15 cellular contexts compared by ENCODE assay signal in genomic region chr5:2102821-2103776, GRCh38.
DNase-seq lines count a peak whose midpoint lies in the region; ATAC-seq, FAIRE-seq and TF ChIP-seq lines count a peak whose summit lies in the region.
"Had no signal": no experiment of that assay in that cellular context is flagged by ENCODE, and none has a peak within 500 bp of the region (broad histone marks: within the 10 kb centered on the region; RNA-seq: fewer than 3 reads in every experiment).

No MANE protein-coding gene starts in this region.

- H3K79me1 ChIP-seq in H1 (ENCODE audit: low read depth, low read length) = no peaks in the 10 kb centered on the region

- H3K36me3 ChIP-seq in HepG2 (replicated peaks in 1 of 2; ENCODE audit: control insufficient read depth in 1 of 2, insufficient read depth in 2 of 2, low read length in 2 of 2) = no peaks in the 10 kb centered on the region
- H3K36me3 ChIP-seq in right lobe of liver = no peaks in the 10 kb centered on the region
- H3K36me3 ChIP-seq in H1 (ENCODE audit: control insufficient read depth in 2 of 4, insufficient read depth in 4 of 4, low read length in 3 of 4) = no peaks in the 10 kb centered on the region
- no peaks in the 10 kb centered on the region for H3K36me3 ChIP-seq in osteoblast (ENCODE audit: insufficient read depth, low read length)
- H3K36me3 ChIP-seq in mammary epithelial cell (ENCODE audit: insufficient read depth, low read length) = no peaks in the 10 kb centered on the region
- H3K36me3 ChIP-seq: BLaER1 had no signal

- no peak overlapping the region for H2AK5ac ChIP-seq in H1 (ENCODE audit: low read depth, low read length)

- H3K79me2 ChIP-seq in HepG2 (ENCODE audit: insufficient read depth, low read length) (no peaks in the 10 kb centered on the region), H1 (ENCODE audit: control insufficient read depth in 1 of 2, insufficient read depth in 2 of 2, low read length in 2 of 2) (no peaks in the 10 kb centered on the region), osteoblast (ENCODE audit: insufficient read depth, low read length) (no peaks in the 10 kb centered on the region), mammary epithelial cell (ENCODE audit: insufficient read depth, low read length) (no peaks in the 10 kb centered on the region)

- no peak overlapping the region for H3K23ac ChIP-seq in H1 (ENCODE audit: insufficient read length)

- no peak overlapping the region for H3K14ac ChIP-seq in H1 (ENCODE audit: insufficient read length)

- H3K4me1 ChIP-seq in HepG2 (ENCODE audit: insufficient read depth, low read length) (no peaks in the 10 kb centered on the region), right lobe of liver (no peaks in the 10 kb centered on the region), H1 (replicated peaks in 1 of 4; ENCODE audit: control insufficient read depth in 3 of 4, insufficient read depth in 4 of 4, low read length in 3 of 4) (no peaks in the 10 kb centered on the region; a peak in 1 of 7 replicates), osteoblast (ENCODE audit: insufficient read depth, low read length) (no peaks in the 10 kb centered on the region), mammary epithelial cell (ENCODE audit: insufficient read depth, low read length) (no peaks in the 10 kb centered on the region)
- H3K4me1 ChIP-seq: Caco-2 had no signal

- H2BK120ac ChIP-seq in H1 (replicated peaks; ENCODE audit: low read depth, low read length) = no peak overlapping the region

- ATAC-seq in HepG2 = no peak
- no peak for ATAC-seq in right lobe of liver
- no peak for ATAC-seq in T-helper 17 cell

- dilution Hi-C loops in mammary epithelial cell (cut with HindIII; ENCODE audit: low sequenced_read_pairs) = no loop called here

- H3K9me3 ChIP-seq in HepG2 (ENCODE audit: low read length) (no peaks in the 10 kb centered on the region), right lobe of liver (no peaks in the 10 kb centered on the region), H1 (ENCODE audit: insufficient read depth in 2 of 2, low read depth in 1 of 2, low read length in 1 of 2) (no peaks in the 10 kb centered on the region), osteoblast (ENCODE audit: low read depth, low read length) (no peaks in the 10 kb centered on the region), mammary epithelial cell (replicated peaks; ENCODE audit: insufficient read depth, low read length) (peaks cover 11% of the 10 kb centered on the region), T-helper 17 cell (ENCODE audit: control insufficient read depth, low read length, poor library complexity, severe bottlenecking) (no peaks in the 10 kb centered on the region)
- H3K9me3 ChIP-seq: Caco-2 had no signal

- H3K27me3 ChIP-seq in HepG2 (ENCODE audit: control insufficient read depth in 1 of 2, insufficient read depth in 2 of 2, low read length in 2 of 2) = peaks cover 0 to 47% of the 10 kb centered on the region in 2 experiments; a peak in 3 of 5 replicates
- no peaks in the 10 kb centered on the region for H3K27me3 ChIP-seq in right lobe of liver
- H3K27me3 ChIP-seq in H1 (replicated peaks in 1 of 4; ENCODE audit: control insufficient read depth in 3 of 4, extremely low read depth in 1 of 4, insufficient read depth in 3 of 4, low read length in 3 of 4) = no peaks in the 10 kb centered on the region
- H3K27me3 ChIP-seq in osteoblast (ENCODE audit: insufficient read depth, low read length) = no peaks in the 10 kb centered on the region
- no peaks in the 10 kb centered on the region for H3K27me3 ChIP-seq in mammary epithelial cell (ENCODE audit: insufficient read depth, low read length)
- H3K27me3 ChIP-seq: BLaER1 had no signal

- no peak overlapping the region for H4K91ac ChIP-seq in H1 (replicated peaks; ENCODE audit: insufficient read length, low read length)

- no peak for DNase-seq in HepG2 (ENCODE audit: low spot score)
- no peak for DNase-seq in right lobe of liver
- DNase-seq in H1 (ENCODE audit: low read depth in 1 of 2, low spot score in 2 of 2) = no peak
- peak; percentile 26 for DNase-seq in osteoblast (ENCODE audit: insufficient read length, low spot score, missing footprints)
- no peak for DNase-seq in activated CD4-positive, CD25-positive, alpha-beta regulatory T cell (lab: John Stamatoyannopoulos, UW)
- no peak for DNase-seq in mammary epithelial cell
- DNase-seq in T-helper 17 cell = no peak
- DNase-seq: AML-193; Caco-2; CD8-positive, alpha-beta memory T cell; DND-41; GM23248; H9 had no signal

- no peaks in the 10 kb centered on the region for H3K4me1 Mint-ChIP-seq in T-helper 17 cell
- H3K4me1 Mint-ChIP-seq: CD8-positive, alpha-beta memory T cell; H9 had no signal

- no peak for TF ChIP-seq RAD21 in HepG2 (CRISPR knock-in tag; IDR thresholded peaks at IDR 0.05)
- TF ChIP-seq RAD21 in H1 (IDR thresholded peaks at IDR 0.05 in 1 of 2, conservative IDR thresholded peaks at IDR 0.05 in 1 of 2; ENCODE audit: low read depth in 2 of 2, low read length in 2 of 2) = no peak

- TF ChIP-seq CTCF in HepG2 (CRISPR knock-in tag; IDR thresholded peaks at IDR 0.05) = no peak
- TF ChIP-seq CTCF in right lobe of liver (IDR thresholded peaks at IDR 0.05) = no peak
- no peak for TF ChIP-seq CTCF in H1 (IDR thresholded peaks at IDR 0.05; ENCODE audit: control extremely low read depth in 1 of 3, insufficient read depth in 1 of 3, low read depth in 1 of 3, low read length in 3 of 3)
- no peak for TF ChIP-seq CTCF in osteoblast (IDR thresholded peaks at IDR 0.05; ENCODE audit: extremely low read depth, low read depth, low read length)
- no peak for TF ChIP-seq CTCF in mammary epithelial cell (conservative IDR thresholded peaks at IDR 0.05 in 1 of 2, IDR thresholded peaks at IDR 0.05 in 1 of 2; ENCODE audit: extremely low read depth in 1 of 2, insufficient read depth in 1 of 2, low read depth in 1 of 2, low read length in 2 of 2)

- in situ Hi-C loops in HepG2 (cut with HindIII; ENCODE audit: extremely low pct_ligation_motif_present, low pct_unique_long_range_greater_than_20kb) = no loop called here
- in situ Hi-C loops in mammary epithelial cell (cut with MboI; ENCODE audit: low sequenced_read_pairs in 2 of 2) = no loop called here

- H3K27ac ChIP-seq in HepG2 (ENCODE audit: extremely low read length, insufficient read depth, low read length) (no peak overlapping the region), right lobe of liver (no peak overlapping the region), H1 (ENCODE audit: low read depth, low read length) (no peak overlapping the region), osteoblast (ENCODE audit: low read depth, low read length) (no peak overlapping the region), mammary epithelial cell (ENCODE audit: insufficient read depth, low read depth, low read length) (no peak overlapping the region)
- H3K27ac ChIP-seq: 22Rv1, BLaER1, GM23248 had no signal

- TF ChIP-seq POLR2A in HepG2 (IDR thresholded peaks at IDR 0.05; ENCODE audit: insufficient read depth in 1 of 2, low read depth in 2 of 2, low read length in 2 of 2) (no peak), right lobe of liver (IDR thresholded peaks at IDR 0.05) (no peak), H1 (IDR thresholded peaks at IDR 0.05; ENCODE audit: control extremely low read depth in 1 of 2, low read depth in 2 of 2, low read length in 2 of 2) (no peak)

- no peak overlapping the region for H2BK20ac ChIP-seq in H1 (ENCODE audit: low read length)

- peaks cover 4% of the 10 kb centered on the region; the same call in 1 of the 2 replicates for H3K23me2 ChIP-seq in H1 (ENCODE audit: low read depth, low read length)

- no peak overlapping the region for H2AFZ ChIP-seq in HepG2 (ENCODE audit: low read length)
- H2AFZ ChIP-seq in H1 (ENCODE audit: low read length) = peak overlapping the region; percentile 61; the same call in 1 of the 2 replicates
- no peak overlapping the region for H2AFZ ChIP-seq in osteoblast (ENCODE audit: low read length)
- no peak overlapping the region for H2AFZ ChIP-seq in mammary epithelial cell (ENCODE audit: low read depth, low read length)
- H2AFZ ChIP-seq: GM23248 had no signal

- TF ChIP-seq EP300 in HepG2 (IDR thresholded peaks at IDR 0.05; ENCODE audit: low read depth in 2 of 2, low read length in 2 of 2) (no peak), HepG2 (CRISPR knock-in tag; IDR thresholded peaks at IDR 0.05; ENCODE audit: borderline replicate concordance) (no peak), H1 (IDR thresholded peaks at IDR 0.05; ENCODE audit: borderline replicate concordance in 1 of 2, low read depth in 2 of 2, low read length in 2 of 2) (no peak)

- H3K4ac ChIP-seq in H1 (replicated peaks; ENCODE audit: insufficient read length, low read depth, low read length) = no peak overlapping the region

- H3K4me3 ChIP-seq in HepG2 (replicated peaks in 1 of 3; ENCODE audit: insufficient read depth in 1 of 3, low read depth in 2 of 3, low read length in 3 of 3) (no peak overlapping the region), right lobe of liver (no peak overlapping the region), H1 (ENCODE audit: extremely low read depth in 1 of 4, insufficient read depth in 2 of 4, low read depth in 3 of 4, low read length in 4 of 4) (no peak overlapping the region), osteoblast (ENCODE audit: insufficient read depth, low read length) (no peak overlapping the region), mammary epithelial cell (replicated peaks in 1 of 3; ENCODE audit: insufficient read depth in 1 of 3, low read depth in 2 of 3, low read length in 3 of 3) (no peak overlapping the region)
- H3K4me3 ChIP-seq: BLaER1, GM23248 had no signal

- H4K20me1 ChIP-seq in HepG2 (ENCODE audit: insufficient read depth, low read length) (no peaks in the 10 kb centered on the region), H1 (replicated peaks in 1 of 2; ENCODE audit: control insufficient read depth in 1 of 2, insufficient read depth in 2 of 2, low read length in 2 of 2) (no peaks in the 10 kb centered on the region), osteoblast (ENCODE audit: insufficient read depth, low read length) (no peaks in the 10 kb centered on the region), mammary epithelial cell (ENCODE audit: insufficient read depth, low read length) (no peaks in the 10 kb centered on the region)
- H4K20me1 ChIP-seq: BLaER1 had no signal

- no peak overlapping the region for H3K4me3 Mint-ChIP-seq in T-helper 17 cell
- H3K4me3 Mint-ChIP-seq: CD8-positive, alpha-beta memory T cell; H9 had no signal

- H3K27ac Mint-ChIP-seq in T-helper 17 cell = no peak overlapping the region
- H3K27ac Mint-ChIP-seq: CD8-positive, alpha-beta memory T cell had no signal

- H4K8ac ChIP-seq in H1 (ENCODE audit: extremely low read depth, insufficient read depth, low read length) = no peak overlapping the region; the same call in 1 of the 2 replicates

- H3K56ac ChIP-seq in H1 (replicated peaks; ENCODE audit: insufficient read length, low read depth, low read length) = no peak overlapping the region

- peaks cover 18% of the 10 kb centered on the region for H3K27me3 Mint-ChIP-seq in T-helper 17 cell

- H3K36me3 Mint-ChIP-seq in T-helper 17 cell (ENCODE audit: low read depth) = no peaks in the 10 kb centered on the region
- H3K36me3 Mint-ChIP-seq: CD8-positive, alpha-beta memory T cell had no signal

- CTCF ChIA-PET in HepG2 (lab: Yijun Ruan, JAX; ENCODE audit: low intra/inter-chr PET ratio, low total read pairs) (no interaction called here), H1 (lab: Charles Lee; ENCODE audit: partially characterized antibody) (interaction anchor here (1.1 kb wide), 1 partner anchor 31 kb away, joined by 3 read pairs; no protein-coding TSS in a partner anchor), mammary epithelial cell (lab: Charles Lee; ENCODE audit: low non-redundant PET) (no interaction called here)

- no peak overlapping the region for H3K18ac ChIP-seq in H1 (ENCODE audit: extremely low read depth, low read length)

- no peak overlapping the region for H3K4me2 ChIP-seq in HepG2 (ENCODE audit: low read depth, low read length)
- H3K4me2 ChIP-seq in H1 (ENCODE audit: insufficient read depth in 1 of 2, low read depth in 2 of 2, low read length in 2 of 2) = no peak overlapping the region
- H3K4me2 ChIP-seq in osteoblast (ENCODE audit: insufficient read depth, low read length) = no peak overlapping the region
- H3K4me2 ChIP-seq in mammary epithelial cell (ENCODE audit: insufficient read depth, low read depth, low read length) = no peak overlapping the region
- H3K4me2 ChIP-seq: BLaER1 had no signal

- FAIRE-seq in HepG2 (lab: Jason Lieb, UNC) = no peak
- no peak for FAIRE-seq in H1 (lab: Jason Lieb, UNC)

- WGBS in HepG2 (ENCODE audit: low lambda C conversion rate) = 42% methylated on average over 25 of the region's 36 CpGs
- 64% methylated on average over 19 of the region's 36 CpGs for WGBS in right lobe of liver (ENCODE audit: insufficient coverage, low coverage, low lambda C conversion rate, missing lambda C conversion rate)
- 88% methylated on average over 34 of the region's 36 CpGs; no CpG with 5 or more reads in 1 of the 2 experiments for WGBS in H1 (ENCODE audit: extremely low coverage in 1 of 2, insufficient coverage in 1 of 2, insufficient read length in 1 of 2, insufficient replicate concordance in 2 of 2, low coverage in 1 of 2, low lambda C conversion rate in 2 of 2, missing lambda C conversion rate in 1 of 2), 2 experiments
- WGBS in mammary epithelial cell (ENCODE audit: low coverage, missing lambda C conversion rate) = 68% methylated on average over 12 of the region's 36 CpGs

- POLR2A ChIA-PET in HepG2 (lab: Yijun Ruan, JAX) (no interaction called here), H1 (lab: Charles Lee; ENCODE audit: partially characterized antibody) (no interaction called here)

- no peak overlapping the region for H4K5ac ChIP-seq in H1 (ENCODE audit: insufficient read length, low read depth, low read length)

- H3K9ac ChIP-seq in HepG2 (ENCODE audit: insufficient read depth, low read depth, low read length) (no peak overlapping the region), H1 (replicated peaks in 1 of 4; ENCODE audit: extremely low read depth in 1 of 4, low read depth in 3 of 4, low read length in 3 of 4) (no peak overlapping the region), mammary epithelial cell (ENCODE audit: insufficient read depth, low read length) (no peak overlapping the region)
- H3K9ac ChIP-seq: BLaER1, GM23248 had no signal

- BruUV-seq in HepG2 (replicated peaks; lab: Mats Ljungman, UMichigan) = no TSS peak
- BruUV-seq in mammary epithelial cell (replicated peaks; lab: Mats Ljungman, UMichigan) = no TSS peak

- intact Hi-C loops in HepG2 (cut with micrococcal nuclease; ENCODE audit: unreplicated experiment) (no loop called here), right lobe of liver (cut with DNase I) (no loop called here), mammary epithelial cell (cut with micrococcal nuclease) (no loop called here)

- no peak overlapping the region for H2BK15ac ChIP-seq in H1 (ENCODE audit: low read length)

- no peak overlapping the region for H2BK5ac ChIP-seq in H1 (ENCODE audit: low read depth, low read length)

- no peak overlapping the region for H2BK12ac ChIP-seq in H1 (ENCODE audit: low read depth, low read length)
